ENCODE assay signal across 23 cellular contexts in genomic region chr11:115896084-115896483, GRCh38.
"Had no signal": no experiment of that assay in that cellular context is flagged by ENCODE, and none has a peak within 500 bp of the region (broad histone marks: within the 10 kb centered on the region; RNA-seq: fewer than 3 reads in every experiment).

No MANE protein-coding gene starts in this region.

- H3K4me1 Mint-ChIP-seq: activated CD8-positive, alpha-beta memory T cell treated with anti-CD3 and anti-CD28 coated beads, Interleukin-2, amount 10 ng/mL, durations not matched to agents 7 days and 5 days; activated naive CD8-positive, alpha-beta T cell treated with anti-CD3 and anti-CD28 coated beads, Interleukin-2, amount 50 U/mL, for 24 hours; naive B cell; stimulated activated memory B cell treated with anti-CD40 and anti-IgM and Interleukin-4, amounts not matched to agents 10 μg/mL and 1 μg/mL and 100 μg/mL, for 72 hours had no signal

- DNase-seq: activated CD4-positive, alpha-beta T cell treated with anti-CD3 and anti-CD28 coated beads for 48 hours; activated CD8-positive, alpha-beta memory T cell treated with anti-CD3 and anti-CD28 coated beads, Interleukin-2, amount 10 ng/mL, durations not matched to agents 7 days and 5 days; activated CD8-positive, alpha-beta T cell treated with anti-CD3 and anti-CD28 coated beads for 36 hours; activated effector memory CD4-positive, alpha-beta T cell treated with anti-CD3 and anti-CD28 coated beads, Interleukin-2, amount 50 U/mL, for 16 hours; activated naive CD4-positive, alpha-beta T cell treated with anti-CD3 and anti-CD28 coated beads, Interleukin-2, amount 50 U/mL, for 16 hours; activated naive CD8-positive, alpha-beta T cell treated with anti-CD3 and anti-CD28 coated beads, Interleukin-2, amount 50 U/mL, for 24 hours; activated T-cell treated with anti-CD3 and anti-CD28 coated beads for 4 hours; cerebellar nuclear complex; cortex of kidney; left colon; mesenchymal stem cell; naive B cell; occipital lobe; right lobe of liver; stimulated activated CD4-positive, alpha-beta T cell treated with anti-CD3 and anti-CD28 coated beads, Interleukin-2, amount 100 ng/mL, for 24 hours; stomach had no signal

- FAIRE-seq: endometrium, keratinocyte, urothelium cell line had no signal

- H3K4me3 Mint-ChIP-seq: activated CD8-positive, alpha-beta memory T cell treated with anti-CD3 and anti-CD28 coated beads, Interleukin-2, amount 10 ng/mL, durations not matched to agents 7 days and 5 days; activated CD8-positive, alpha-beta T cell treated with anti-CD3 and anti-CD28 coated beads for 36 hours; activated naive CD8-positive, alpha-beta T cell treated with anti-CD3 and anti-CD28 coated beads, Interleukin-2, amount 50 U/mL, for 24 hours; naive B cell; stimulated activated memory B cell treated with anti-CD40 and anti-IgM and Interleukin-4, amounts not matched to agents 10 μg/mL and 1 μg/mL and 100 μg/mL, for 72 hours had no signal

- H3K27me3 ChIP-seq: right lobe of liver, stomach, suprapubic skin, tibial nerve had no signal

- H3K4me3 ChIP-seq: right lobe of liver, skin epidermis, stomach, suprapubic skin, tibial nerve had no signal

- H3K36me3 ChIP-seq: right lobe of liver, stomach, suprapubic skin, tibial nerve had no signal

- ATAC-seq: activated CD8-positive, alpha-beta memory T cell treated with anti-CD3 and anti-CD28 coated beads, Interleukin-2, amount 10 ng/mL, durations not matched to agents 7 days and 5 days; activated CD8-positive, alpha-beta T cell treated with anti-CD3 and anti-CD28 coated beads for 36 hours; activated naive CD8-positive, alpha-beta T cell treated with anti-CD3 and anti-CD28 coated beads, Interleukin-2, amount 50 U/mL, for 24 hours; left colon; right lobe of liver; stimulated activated memory B cell treated with anti-CD40 and anti-IgM and Interleukin-4, amounts not matched to agents 10 μg/mL and 1 μg/mL and 100 μg/mL, for 72 hours had no signal

- H3K27me3 Mint-ChIP-seq: activated CD8-positive, alpha-beta memory T cell treated with anti-CD3 and anti-CD28 coated beads, Interleukin-2, amount 10 ng/mL, durations not matched to agents 7 days and 5 days; activated CD8-positive, alpha-beta T cell treated with anti-CD3 and anti-CD28 coated beads for 36 hours; activated naive CD8-positive, alpha-beta T cell treated with anti-CD3 and anti-CD28 coated beads, Interleukin-2, amount 50 U/mL, for 24 hours; naive B cell; stimulated activated memory B cell treated with anti-CD40 and anti-IgM and Interleukin-4, amounts not matched to agents 10 μg/mL and 1 μg/mL and 100 μg/mL, for 72 hours had no signal

- H3K9me3 ChIP-seq: right lobe of liver, stomach, suprapubic skin, tibial nerve had no signal

- H3K36me3 Mint-ChIP-seq: activated CD8-positive, alpha-beta memory T cell treated with anti-CD3 and anti-CD28 coated beads, Interleukin-2, amount 10 ng/mL, durations not matched to agents 7 days and 5 days; naive B cell; stimulated activated memory B cell treated with anti-CD40 and anti-IgM and Interleukin-4, amounts not matched to agents 10 μg/mL and 1 μg/mL and 100 μg/mL, for 72 hours had no signal

- H3K9me3 Mint-ChIP-seq: activated CD8-positive, alpha-beta T cell treated with anti-CD3 and anti-CD28 coated beads for 36 hours; activated naive CD8-positive, alpha-beta T cell treated with anti-CD3 and anti-CD28 coated beads, Interleukin-2, amount 50 U/mL, for 24 hours; stimulated activated memory B cell treated with anti-CD40 and anti-IgM and Interleukin-4, amounts not matched to agents 10 μg/mL and 1 μg/mL and 100 μg/mL, for 72 hours had no signal

- H3K27ac ChIP-seq: right lobe of liver, skin epidermis, stomach, suprapubic skin, tibial nerve had no signal

- H3K4me1 ChIP-seq: right lobe of liver, stomach, suprapubic skin, tibial nerve had no signal

- H3K27ac Mint-ChIP-seq: activated CD8-positive, alpha-beta memory T cell treated with anti-CD3 and anti-CD28 coated beads, Interleukin-2, amount 10 ng/mL, durations not matched to agents 7 days and 5 days; activated CD8-positive, alpha-beta T cell treated with anti-CD3 and anti-CD28 coated beads for 36 hours; activated naive CD8-positive, alpha-beta T cell treated with anti-CD3 and anti-CD28 coated beads, Interleukin-2, amount 50 U/mL, for 24 hours; naive B cell; stimulated activated memory B cell treated with anti-CD40 and anti-IgM and Interleukin-4, amounts not matched to agents 10 μg/mL and 1 μg/mL and 100 μg/mL, for 72 hours had no signal
